In genomic region chr5:50963647-50964584, GRCh38 we compare ENCODE assay signal across 8 cellular contexts.
DNase-seq lines count a peak whose midpoint lies in the region; ATAC-seq lines count a peak whose summit lies in the region.

No MANE protein-coding gene starts in this region.

- no peak for DNase-seq in CD8-positive, alpha-beta memory T cell
- no peak for DNase-seq in activated CD4-positive, alpha-beta memory T cell treated with anti-CD3 and anti-CD28 coated beads for 36 hours
- DNase-seq in DMS 273 (lab: John Stamatoyannopoulos, UW; ENCODE audit: unreplicated experiment) = no peak

- no peak overlapping the region for H3K9ac ChIP-seq in iPS-15b (ENCODE audit: low read depth, low read length)

- H3K36me3 ChIP-seq in CD8-positive, alpha-beta memory T cell (ENCODE audit: insufficient read depth, low read length) = no peaks in the 10 kb centered on the region
- H3K36me3 ChIP-seq in iPS-15b (ENCODE audit: control insufficient read depth, insufficient read depth, low read length) = no peaks in the 10 kb centered on the region

- peaks cover 46 to 54% (median 53%) of the 10 kb centered on the region in 3 donors for H3K4me1 Mint-ChIP-seq in CD8-positive, alpha-beta memory T cell
- peaks cover 46% of the 10 kb centered on the region for H3K4me1 Mint-ChIP-seq in activated CD4-positive, alpha-beta memory T cell treated with anti-CD3 and anti-CD28 coated beads for 36 hours (ENCODE audit: low read depth)
- peaks cover 51% of the 10 kb centered on the region for H3K4me1 Mint-ChIP-seq in stimulated activated memory B cell treated with anti-CD40 and anti-IgM and Interleukin-4, amounts not matched to agents 10 μg/mL and 1 μg/mL and 100 μg/mL, for 72 hours

- CTCF ChIA-PET in CD8-positive, alpha-beta memory T cell (lab: Charles Lee) = interaction anchor here (0.6 to 1.3 kb wide), 6 partner anchors 9 to 1695 kb away, joined by 3 to 5 read pairs (median 4); no protein-coding TSS in a partner anchor
- CTCF ChIA-PET in activated CD4-positive, alpha-beta memory T cell treated with anti-CD3 and anti-CD28 coated beads for 36 hours (lab: Charles Lee) = interaction anchor here (0.6 to 2.4 kb wide), 16 partner anchors 9 to 1724 kb away, joined by 3 to 11 read pairs (median 3); no protein-coding TSS in a partner anchor

- peak overlapping the region; percentile 61 for H3K4me3 ChIP-seq in CD8-positive, alpha-beta memory T cell (ENCODE audit: low read length)
- H3K4me3 ChIP-seq in iPS-15b (ENCODE audit: low read depth, low read length) = peak overlapping the region; percentile 66

- no peaks in the 10 kb centered on the region for H3K9me3 ChIP-seq in CD8-positive, alpha-beta memory T cell (ENCODE audit: low read length)
- H3K9me3 ChIP-seq in iPS-15b (ENCODE audit: control insufficient read depth, insufficient read depth, low read length) = no peaks in the 10 kb centered on the region

- peaks cover 0 to 30% (median 14%) of the 10 kb centered on the region in 5 donors for H3K9me3 Mint-ChIP-seq in CD8-positive, alpha-beta memory T cell
- H3K9me3 Mint-ChIP-seq in activated CD4-positive, alpha-beta memory T cell treated with anti-CD3 and anti-CD28 coated beads for 36 hours = no peaks in the 10 kb centered on the region
- H3K9me3 Mint-ChIP-seq in stimulated activated memory B cell treated with anti-CD40 and anti-IgM and Interleukin-4, amounts not matched to agents 10 μg/mL and 1 μg/mL and 100 μg/mL, for 72 hours = peaks cover 6% of the 10 kb centered on the region

- peaks cover 56% of the 10 kb centered on the region for H3K27me3 ChIP-seq in CD8-positive, alpha-beta memory T cell (ENCODE audit: insufficient read depth, low read length, poor library complexity, severe bottlenecking)
- H3K27me3 ChIP-seq in iPS-15b (ENCODE audit: control insufficient read depth, insufficient read depth, low read length) = peaks cover 61% of the 10 kb centered on the region

- H3K36me3 Mint-ChIP-seq in CD8-positive, alpha-beta memory T cell = no peaks in the 10 kb centered on the region
- peaks cover 2% of the 10 kb centered on the region for H3K36me3 Mint-ChIP-seq in activated CD4-positive, alpha-beta memory T cell treated with anti-CD3 and anti-CD28 coated beads for 36 hours
- H3K36me3 Mint-ChIP-seq in stimulated activated memory B cell treated with anti-CD40 and anti-IgM and Interleukin-4, amounts not matched to agents 10 μg/mL and 1 μg/mL and 100 μg/mL, for 72 hours = peaks cover 5% of the 10 kb centered on the region

- peak overlapping the region; percentile 44 to 91 (median 87) for H3K4me3 Mint-ChIP-seq in CD8-positive, alpha-beta memory T cell
- peak overlapping the region; percentile 75 for H3K4me3 Mint-ChIP-seq in activated CD4-positive, alpha-beta memory T cell treated with anti-CD3 and anti-CD28 coated beads for 36 hours
- H3K4me3 Mint-ChIP-seq in stimulated activated memory B cell treated with anti-CD40 and anti-IgM and Interleukin-4, amounts not matched to agents 10 μg/mL and 1 μg/mL and 100 μg/mL, for 72 hours = peak overlapping the region; percentile 78

- peaks cover 37% of the 10 kb centered on the region for H3K4me1 ChIP-seq in CD8-positive, alpha-beta memory T cell (ENCODE audit: insufficient read depth, low read length)
- H3K4me1 ChIP-seq in iPS-15b (ENCODE audit: control insufficient read depth, insufficient read depth, low read length) = peaks cover 11% of the 10 kb centered on the region

- intact Hi-C loops in activated CD4-positive, alpha-beta memory T cell treated with anti-CD3 and anti-CD28 coated beads for 36 hours (cut with micrococcal nuclease) = loop anchor here (5.0 to 10.0 kb wide), 2 partner anchors 1393 to 1601 kb away; no protein-coding TSS in a partner anchor

- POLR2A ChIA-PET in CD8-positive, alpha-beta memory T cell (lab: Charles Lee) = no interaction called here
- POLR2A ChIA-PET in activated CD4-positive, alpha-beta memory T cell treated with anti-CD3 and anti-CD28 coated beads for 36 hours (lab: Charles Lee) = no interaction called here

- peak overlapping the region in 1 of 8 donors; percentile 7 for H3K27ac Mint-ChIP-seq in CD8-positive, alpha-beta memory T cell
- H3K27ac Mint-ChIP-seq in activated CD4-positive, alpha-beta memory T cell treated with anti-CD3 and anti-CD28 coated beads for 36 hours = no peak overlapping the region
- no peak overlapping the region for H3K27ac Mint-ChIP-seq in stimulated activated memory B cell treated with anti-CD40 and anti-IgM and Interleukin-4, amounts not matched to agents 10 μg/mL and 1 μg/mL and 100 μg/mL, for 72 hours

- H3K27ac ChIP-seq in CD8-positive, alpha-beta memory T cell (ENCODE audit: low read depth, low read length) = no peak overlapping the region

- ATAC-seq in HG02938 (IDR thresholded peaks at IDR 0.05; ENCODE audit: unreplicated experiment) (peak; percentile 5), HG03159 (IDR thresholded peaks at IDR 0.05; ENCODE audit: unreplicated experiment) (no peak), HG02973 (IDR thresholded peaks at IDR 0.05; ENCODE audit: unreplicated experiment) (no peak)
- ATAC-seq in stimulated activated memory B cell treated with anti-CD40 and anti-IgM and Interleukin-4, amounts not matched to agents 10 μg/mL and 1 μg/mL and 100 μg/mL, for 72 hours = no peak

- H3K27me3 Mint-ChIP-seq in CD8-positive, alpha-beta memory T cell = peaks cover 61 to 87% of the 10 kb centered on the region in 2 donors
- H3K27me3 Mint-ChIP-seq in activated CD4-positive, alpha-beta memory T cell treated with anti-CD3 and anti-CD28 coated beads for 36 hours = peaks cover 56% of the 10 kb centered on the region
- peaks cover 72% of the 10 kb centered on the region for H3K27me3 Mint-ChIP-seq in stimulated activated memory B cell treated with anti-CD40 and anti-IgM and Interleukin-4, amounts not matched to agents 10 μg/mL and 1 μg/mL and 100 μg/mL, for 72 hours
